23 cellular contexts compared by ENCODE assay signal in genomic region chr6:100493206-100493888, GRCh38. TPM values are rescaled to one million over a fixed set of nuclear protein-coding genes. Genes with fewer than 3 reads are reported as not detected.
DNase-seq lines count a peak whose midpoint lies in the region; ATAC-seq, FAIRE-seq and TF ChIP-seq lines count a peak whose summit lies in the region.
"Had no signal": no experiment of that assay in that cellular context is flagged by ENCODE, and none has a peak within 500 bp of the region (broad histone marks: within the 10 kb centered on the region; RNA-seq: fewer than 3 reads in every experiment).

No MANE protein-coding gene starts in this region.

- H3K4me1 ChIP-seq in H1 (replicated peaks in 1 of 4; ENCODE audit: control insufficient read depth in 3 of 4, insufficient read depth in 4 of 4, low read length in 3 of 4), result no peaks in the 10 kb centered on the region

- no peak for TF ChIP-seq EP300 in H1 (IDR thresholded peaks at IDR 0.05; ENCODE audit: borderline replicate concordance in 1 of 2, low read depth in 2 of 2, low read length in 2 of 2)

- H3K4ac ChIP-seq in H1 (replicated peaks; ENCODE audit: insufficient read length, low read depth, low read length), result no peak overlapping the region

- 0 out of 4 replicates have a peak, but pooled peaks have one; percentile 6 to 8 for TF ChIP-seq RAD21 in H1 (IDR thresholded peaks at IDR 0.05 in 1 of 2, conservative IDR thresholded peaks at IDR 0.05 in 1 of 2; ENCODE audit: low read depth in 2 of 2, low read length in 2 of 2)

- H3K27me3 ChIP-seq in H1 (replicated peaks in 1 of 4; ENCODE audit: control insufficient read depth in 3 of 4, extremely low read depth in 1 of 4, insufficient read depth in 3 of 4, low read length in 3 of 4) (no peaks in the 10 kb centered on the region), kidney epithelial cell (ENCODE audit: control insufficient read depth, insufficient read depth, low read length) (no peaks in the 10 kb centered on the region)

- H3K18ac ChIP-seq in H1 (ENCODE audit: extremely low read depth, low read length), result no peak overlapping the region

- no peak overlapping the region for H3K23ac ChIP-seq in H1 (ENCODE audit: insufficient read length)

- H3K56ac ChIP-seq in H1 (replicated peaks; ENCODE audit: insufficient read length, low read depth, low read length), result no peak overlapping the region

- no peak overlapping the region for H2BK5ac ChIP-seq in H1 (ENCODE audit: low read depth, low read length)

- POLR2A ChIA-PET in H1 (lab: Charles Lee; ENCODE audit: partially characterized antibody), result interaction anchor here (0.9 kb wide), 1 partner anchor 10 kb away, joined by 3 read pairs; no protein-coding TSS in a partner anchor

- H4K20me1 ChIP-seq in H1 (replicated peaks in 1 of 2; ENCODE audit: control insufficient read depth in 1 of 2, insufficient read depth in 2 of 2, low read length in 2 of 2), result no peaks in the 10 kb centered on the region

- no peak overlapping the region for H4K8ac ChIP-seq in H1 (ENCODE audit: extremely low read depth, insufficient read depth, low read length)

- H2AK5ac ChIP-seq in H1 (ENCODE audit: low read depth, low read length), result no peak overlapping the region

- DNase-seq in NCI-H774 (lab: John Stamatoyannopoulos, UW) (peak; percentile 59), H1 (ENCODE audit: low read depth in 1 of 2, low spot score in 2 of 2) (no peak), kidney epithelial cell (ENCODE audit: low read depth) (peak; percentile 45), COR-L47 (lab: John Stamatoyannopoulos, UW) (no peak), AG20443 (ENCODE audit: low spot score) (no peak)
- DNase-seq: ACHN; activated CD4-positive, alpha-beta T cell treated with anti-CD3 and anti-CD28 coated beads for 1 hour; DMS153; effector memory CD8-positive, alpha-beta T cell; left colon; NCI-H1092; NCI-H524; retina; stimulated activated CD8-positive, alpha-beta memory T cell treated with anti-CD3 and anti-CD28 coated beads, Interleukin-4, amount 100 ng/mL, for 48 hours had no signal

- TF ChIP-seq POLR2A in H1 (IDR thresholded peaks at IDR 0.05; ENCODE audit: control extremely low read depth in 1 of 2, low read depth in 2 of 2, low read length in 2 of 2), result no peak

- H2BK12ac ChIP-seq in H1 (ENCODE audit: low read depth, low read length), result no peak overlapping the region

- ATAC-seq in GM21529 (IDR thresholded peaks at IDR 0.05; ENCODE audit: unreplicated experiment), result no peak
- ATAC-seq in GM21825 (IDR thresholded peaks at IDR 0.05; ENCODE audit: unreplicated experiment), result no peak
- ATAC-seq: activated naive CD4-positive, alpha-beta T cell treated with anti-CD3 and anti-CD28 coated beads, Interleukin-2, amount 50 U/mL, for 72 hours; effector memory CD8-positive, alpha-beta T cell; left colon; SK-N-SH treated with all-trans-retinoic acid at 6 μM for 48 hours had no signal

- no peaks in the 10 kb centered on the region for H3K23me2 ChIP-seq in H1 (ENCODE audit: low read depth, low read length)

- no peaks in the 10 kb centered on the region for H3K79me2 ChIP-seq in H1 (ENCODE audit: control insufficient read depth in 1 of 2, insufficient read depth in 2 of 2, low read length in 2 of 2)

- no peaks in the 10 kb centered on the region for H3K36me3 ChIP-seq in H1 (ENCODE audit: control insufficient read depth in 2 of 4, insufficient read depth in 4 of 4, low read length in 3 of 4)
- no peaks in the 10 kb centered on the region for H3K36me3 ChIP-seq in kidney epithelial cell (ENCODE audit: control insufficient read depth, insufficient read depth, low read length)
- H3K36me3 ChIP-seq: neutrophil had no signal

- TF ChIP-seq CTCF in C4-2B (conservative IDR thresholded peaks at IDR 0.05), result no peak
- TF ChIP-seq CTCF in H1 (IDR thresholded peaks at IDR 0.05; ENCODE audit: control extremely low read depth in 1 of 3, insufficient read depth in 1 of 3, low read depth in 1 of 3, low read length in 3 of 3), result no peak
- TF ChIP-seq CTCF in kidney epithelial cell (IDR thresholded peaks at IDR 0.05; ENCODE audit: insufficient read depth, low read length, poor library complexity, severe bottlenecking), result no peak

- no peak overlapping the region for H2BK20ac ChIP-seq in H1 (ENCODE audit: low read length)

- H2BK15ac ChIP-seq in H1 (ENCODE audit: low read length), result no peak overlapping the region

- no peak overlapping the region for H3K9ac ChIP-seq in H1 (replicated peaks in 1 of 4; ENCODE audit: extremely low read depth in 1 of 4, low read depth in 3 of 4, low read length in 3 of 4)
- H3K9ac ChIP-seq: KMS-11 had no signal

- H3K27ac ChIP-seq in C4-2B (peak overlapping the region; percentile 61), H1 (ENCODE audit: low read depth, low read length) (no peak overlapping the region)
- H3K27ac ChIP-seq: KMS-11, neutrophil had no signal

- H4K5ac ChIP-seq in H1 (ENCODE audit: insufficient read length, low read depth, low read length), result no peak overlapping the region

- CTCF ChIA-PET in H1 (lab: Charles Lee; ENCODE audit: partially characterized antibody), result interaction anchor here (0.7 to 1.7 kb wide), 5 partner anchors 13 to 394 kb away, joined by 3 to 4 read pairs (median 3); no protein-coding TSS in a partner anchor

- no peak overlapping the region for H3K4me2 ChIP-seq in H1 (ENCODE audit: insufficient read depth in 1 of 2, low read depth in 2 of 2, low read length in 2 of 2)
- H3K4me2 ChIP-seq: KMS-11 had no signal

- no peak overlapping the region for H2BK120ac ChIP-seq in H1 (replicated peaks; ENCODE audit: low read depth, low read length)

- H3K14ac ChIP-seq in H1 (ENCODE audit: insufficient read length), result no peak overlapping the region

- no peak overlapping the region for H4K91ac ChIP-seq in H1 (replicated peaks; ENCODE audit: insufficient read length, low read length)

- H3K4me3 ChIP-seq in H1 (ENCODE audit: extremely low read depth in 1 of 4, insufficient read depth in 2 of 4, low read depth in 3 of 4, low read length in 4 of 4), result no peak overlapping the region
- no peak overlapping the region for H3K4me3 ChIP-seq in kidney epithelial cell (ENCODE audit: low read depth, low read length)

- H2AFZ ChIP-seq in H1 (ENCODE audit: low read length), result no peak overlapping the region

- no peaks in the 10 kb centered on the region for H3K79me1 ChIP-seq in H1 (ENCODE audit: low read depth, low read length)

- H3K9me3 ChIP-seq in H1 (ENCODE audit: insufficient read depth in 2 of 2, low read depth in 1 of 2, low read length in 1 of 2), result peaks cover 2 to 3% of the 10 kb centered on the region in 2 experiments; a peak in 2 of 4 replicates
- H3K9me3 ChIP-seq: neutrophil had no signal

- no peak for FAIRE-seq in H1 (lab: Jason Lieb, UNC)

- 75% methylated on average over 6 of the region's 6 CpGs; no CpG with 5 or more reads in 1 of the 2 experiments for WGBS in H1 (ENCODE audit: extremely low coverage in 1 of 2, insufficient coverage in 1 of 2, insufficient read length in 1 of 2, insufficient replicate concordance in 2 of 2, low coverage in 1 of 2, low lambda C conversion rate in 2 of 2, missing lambda C conversion rate in 1 of 2), 2 experiments

TF ChIP-seq in H1, 55 proteins besides CTCF, POLR2A, EP300 and RAD21:
- no peak for TF ChIP-seq NANOG (IDR thresholded peaks at IDR 0.05; ENCODE audit: insufficient read depth, low read depth, low read length, poor library complexity, severe bottlenecking)
- TF ChIP-seq EZH2 (IDR thresholded peaks at IDR 0.05; ENCODE audit: low read depth, low read length, severe bottlenecking), result no peak
- no peak for TF ChIP-seq MAX (IDR thresholded peaks at IDR 0.05)
- peak; percentile 49; the same call in 1 of the 2 replicates for TF ChIP-seq YY1 (IDR thresholded peaks at IDR 0.05; ENCODE audit: low read depth, low read length)

RNA-seq across cellular contexts. Expression of gene SIM1, which starts 28.6 kb away (rescaled TPM):
- total RNA-seq in H1 (2021; fragmentation: NEBNext Ultra II Directional; extraction: Animal tissue kit (Norgen Biotek cat#: 25700)), result 0.39 and 0.61 TPM in 2 replicates
- polyA plus RNA-seq in H1 (2011; rRNA removed), result 0.02 and 0.09 TPM in 2 replicates
- 0.03 TPM for polyA plus RNA-seq in H1 (2011; cell fraction: cytosol; rRNA removed)
- polyA plus RNA-seq in H1 (2011; cell fraction: nucleus; rRNA removed), result 0.11 TPM
- polyA plus RNA-seq in H1 (2012, experiment 1 of 2), result 0.03 to 0.11 TPM (median 0.06 TPM) in 3 of 4 replicates, not detected in the other
- not detected for polyA plus RNA-seq in H1 (2012, experiment 2 of 2)
- 0.16 TPM for polyA plus RNA-seq in H1 (2013, experiment 1 of 2)
- 0.17 TPM for polyA plus RNA-seq in H1 (2013, experiment 2 of 2)
- polyA minus RNA-seq in H1 (2011; rRNA and poly(A)+ RNA removed), result 0.10 and 0.13 TPM in 2 replicates
- not detected for polyA minus RNA-seq in H1 (2011; cell fraction: cytosol; rRNA and poly(A)+ RNA removed)
- polyA minus RNA-seq in H1 (2011; cell fraction: nucleus; rRNA and poly(A)+ RNA removed), result 0.80 TPM
- total RNA-seq in kidney epithelial cell, result 2.0 and 2.9 TPM in 2 replicates
- total RNA-seq: activated naive CD4-positive, alpha-beta T cell treated with anti-CD3 and anti-CD28 coated beads, Interleukin-2, amount 50 U/mL, for 72 hours; left colon; mucosa of gallbladder had no signal
- polyA plus RNA-seq: CD14-positive monocyte had no signal

Comparison
In these comparisons a context has a peak if more than half of its experiments do, and no peak if none do; other contexts are left out.
1. DNase-seq: peak in NCI-H774 (single experiment) and kidney epithelial cell (single experiment); none in H1 (0 of 2), COR-L47 (single experiment) and AG20443 (single experiment).